1 cellular context compared by ENCODE assay signal in the genomic region with DNA sequence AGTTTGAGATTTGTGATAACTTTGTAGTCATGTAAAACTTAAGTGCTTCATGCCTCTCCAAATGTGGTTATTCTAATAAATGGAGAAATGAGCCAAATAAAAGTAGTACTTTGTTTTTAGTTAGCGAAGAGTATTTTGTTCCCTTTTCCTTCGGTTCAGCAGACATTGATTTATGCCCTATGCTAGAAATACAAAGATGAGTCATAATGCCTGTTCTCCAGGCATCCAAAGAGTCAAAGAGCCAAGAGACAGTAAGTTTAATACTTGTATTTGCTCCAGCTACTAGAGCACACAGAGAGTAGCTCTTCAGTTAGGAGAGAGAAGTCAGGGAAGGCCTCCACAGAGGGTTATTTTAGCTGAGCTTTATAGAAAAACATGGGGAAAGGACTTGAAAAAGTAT.
A peak's percentile ranks its signal among the peaks of the same experiment; 100 is the strongest.
TF ChIP-seq lines count a peak whose summit lies in the region.

No MANE protein-coding gene starts in this region.

TF ChIP-seq in K562, 482 proteins besides CTCF, POLR2A, EP300 and RAD21:
- peak; percentile 57 for TF ChIP-seq MEIS2 (IDR thresholded peaks at IDR 0.05; ENCODE audit: partially characterized antibody)
- TF ChIP-seq, protein P1, sequence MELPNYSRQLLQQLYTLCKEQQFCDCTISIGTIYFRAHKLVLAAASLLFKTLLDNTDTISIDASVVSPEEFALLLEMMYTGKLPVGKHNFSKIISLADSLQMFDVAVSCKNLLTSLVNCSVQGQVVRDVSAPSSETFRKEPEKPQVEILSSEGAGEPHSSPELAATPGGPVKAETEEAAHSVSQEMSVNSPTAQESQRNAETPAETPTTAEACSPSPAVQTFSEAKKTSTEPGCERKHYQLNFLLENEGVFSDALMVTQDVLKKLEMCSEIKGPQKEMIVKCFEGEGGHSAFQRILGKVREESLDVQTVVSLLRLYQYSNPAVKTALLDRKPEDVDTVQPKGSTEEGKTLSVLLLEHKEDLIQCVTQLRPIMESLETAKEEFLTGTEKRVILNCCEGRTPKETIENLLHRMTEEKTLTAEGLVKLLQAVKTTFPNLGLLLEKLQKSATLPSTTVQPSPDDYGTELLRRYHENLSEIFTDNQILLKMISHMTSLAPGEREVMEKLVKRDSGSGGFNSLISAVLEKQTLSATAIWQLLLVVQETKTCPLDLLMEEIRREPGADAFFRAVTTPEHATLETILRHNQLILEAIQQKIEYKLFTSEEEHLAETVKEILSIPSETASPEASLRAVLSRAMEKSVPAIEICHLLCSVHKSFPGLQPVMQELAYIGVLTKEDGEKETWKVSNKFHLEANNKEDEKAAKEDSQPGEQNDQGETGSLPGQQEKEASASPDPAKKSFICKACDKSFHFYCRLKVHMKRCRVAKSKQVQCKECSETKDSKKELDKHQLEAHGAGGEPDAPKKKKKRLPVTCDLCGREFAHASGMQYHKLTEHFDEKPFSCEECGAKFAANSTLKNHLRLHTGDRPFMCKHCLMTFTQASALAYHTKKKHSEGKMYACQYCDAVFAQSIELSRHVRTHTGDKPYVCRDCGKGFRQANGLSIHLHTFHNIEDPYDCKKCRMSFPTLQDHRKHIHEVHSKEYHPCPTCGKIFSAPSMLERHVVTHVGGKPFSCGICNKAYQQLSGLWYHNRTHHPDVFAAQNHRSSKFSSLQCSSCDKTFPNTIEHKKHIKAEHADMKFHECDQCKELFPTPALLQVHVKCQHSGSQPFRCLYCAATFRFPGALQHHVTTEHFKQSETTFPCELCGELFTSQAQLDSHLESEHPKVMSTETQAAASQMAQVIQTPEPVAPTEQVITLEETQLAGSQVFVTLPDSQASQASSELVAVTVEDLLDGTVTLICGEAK (IDR thresholded peaks at IDR 0.05): no peak
- TF ChIP-seq, protein P1 (CRISPR knock-in tag; IDR thresholded peaks at IDR 0.05): no peak
- TF ChIP-seq, protein P2, sequence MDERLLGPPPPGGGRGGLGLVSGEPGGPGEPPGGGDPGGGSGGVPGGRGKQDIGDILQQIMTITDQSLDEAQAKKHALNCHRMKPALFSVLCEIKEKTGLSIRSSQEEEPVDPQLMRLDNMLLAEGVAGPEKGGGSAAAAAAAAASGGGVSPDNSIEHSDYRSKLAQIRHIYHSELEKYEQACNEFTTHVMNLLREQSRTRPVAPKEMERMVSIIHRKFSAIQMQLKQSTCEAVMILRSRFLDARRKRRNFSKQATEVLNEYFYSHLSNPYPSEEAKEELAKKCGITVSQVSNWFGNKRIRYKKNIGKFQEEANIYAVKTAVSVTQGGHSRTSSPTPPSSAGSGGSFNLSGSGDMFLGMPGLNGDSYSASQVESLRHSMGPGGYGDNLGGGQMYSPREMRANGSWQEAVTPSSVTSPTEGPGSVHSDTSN (CRISPR knock-in tag; IDR thresholded peaks at IDR 0.05; ENCODE audit: low read depth): no peak
- TF ChIP-seq, protein P2 (tag; conservative IDR thresholded peaks at IDR 0.05; ENCODE audit: low read depth): peak; percentile 36; the same call in 1 of the 2 replicates
- TF ChIP-seq POLR2AphosphoS5 (IDR thresholded peaks at IDR 0.05; ENCODE audit: control insufficient read depth, insufficient read depth, low read depth, low read length): no peak
- TF ChIP-seq, protein P3, sequence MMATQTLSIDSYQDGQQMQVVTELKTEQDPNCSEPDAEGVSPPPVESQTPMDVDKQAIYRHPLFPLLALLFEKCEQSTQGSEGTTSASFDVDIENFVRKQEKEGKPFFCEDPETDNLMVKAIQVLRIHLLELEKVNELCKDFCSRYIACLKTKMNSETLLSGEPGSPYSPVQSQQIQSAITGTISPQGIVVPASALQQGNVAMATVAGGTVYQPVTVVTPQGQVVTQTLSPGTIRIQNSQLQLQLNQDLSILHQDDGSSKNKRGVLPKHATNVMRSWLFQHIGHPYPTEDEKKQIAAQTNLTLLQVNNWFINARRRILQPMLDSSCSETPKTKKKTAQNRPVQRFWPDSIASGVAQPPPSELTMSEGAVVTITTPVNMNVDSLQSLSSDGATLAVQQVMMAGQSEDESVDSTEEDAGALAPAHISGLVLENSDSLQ (IDR thresholded peaks at IDR 0.05): peak; percentile 43; the same call in 1 of the 2 replicates
- no peak for TF ChIP-seq JUND (IDR thresholded peaks at IDR 0.05; ENCODE audit: borderline replicate concordance, low read depth, low read length)
- TF ChIP-seq JUND (tag; IDR thresholded peaks at IDR 0.05; ENCODE audit: borderline replicate concordance, low read depth, low read length): peak; percentile 43; the same call in 1 of the 3 replicates
